In the genomic region with DNA sequence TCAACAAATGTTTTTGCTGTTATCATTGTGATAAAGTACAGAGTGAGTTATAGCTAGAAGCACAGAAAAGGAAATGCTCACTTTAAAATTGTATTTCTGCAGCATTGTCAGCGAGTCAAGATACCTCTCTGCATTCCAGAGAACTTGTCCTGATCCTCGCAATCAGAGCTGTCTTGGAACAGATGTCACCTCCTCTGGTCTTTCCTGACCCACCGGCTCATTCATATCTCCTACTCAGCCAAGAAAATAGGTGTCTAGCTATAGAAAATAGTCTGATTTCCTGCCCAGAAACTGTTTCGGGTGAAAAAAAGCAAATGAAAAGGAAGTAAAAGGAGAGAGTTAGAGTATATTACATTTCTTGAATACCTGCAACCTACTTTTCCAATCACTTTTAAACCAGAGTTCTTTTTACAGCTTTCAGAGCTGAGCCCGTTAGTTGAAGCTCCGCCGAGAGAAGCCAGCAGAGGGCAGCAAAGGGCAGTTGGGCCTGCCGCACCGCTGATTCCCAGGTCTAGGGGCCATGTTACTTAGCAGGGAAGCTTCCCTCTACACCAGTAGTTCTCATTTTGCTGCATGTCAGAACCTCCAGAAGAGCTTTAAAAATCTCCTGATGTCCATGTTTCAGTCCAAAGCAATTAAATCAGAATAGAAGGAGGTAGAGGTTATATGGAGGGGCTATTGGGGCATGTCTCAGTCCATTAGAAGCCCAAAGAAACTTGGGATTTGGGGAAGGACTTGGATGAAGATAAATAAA, we compare ENCODE assay signal across 8 cellular contexts.
A peak's percentile ranks its signal among the peaks of the same experiment; 100 is the strongest.
DNase-seq lines count a peak whose midpoint lies in the region; ATAC-seq and TF ChIP-seq lines count a peak whose summit lies in the region.

No MANE protein-coding gene starts in this region.

- H3K4me2 ChIP-seq in Loucy (ENCODE audit: low read depth, low read length, poor library complexity, severe bottlenecking): no peak overlapping the region

- intact Hi-C loops in naive thymus-derived CD4-positive, alpha-beta T cell (cut with micrococcal nuclease): loop anchor here (2.0 to 10.0 kb wide), 8 partner anchors 352 to 914 kb away; no protein-coding TSS in a partner anchor
- intact Hi-C loops in thyroid gland (cut with DNase I): loop anchor here (10.0 kb wide), 1 partner anchor 686 kb away; no protein-coding TSS in a partner anchor

- H3K36me3 ChIP-seq in Loucy (ENCODE audit: insufficient read depth, low read length) (no peaks in the 10 kb centered on the region), thyroid gland (no peaks in the 10 kb centered on the region)
- H3K36me3 ChIP-seq in naive thymus-derived CD4-positive, alpha-beta T cell (ENCODE audit: control insufficient read depth in 2 of 3, insufficient read depth in 3 of 3, low read length in 3 of 3): no peaks in the 10 kb centered on the region

- H3K4me1 ChIP-seq in Loucy (ENCODE audit: insufficient read depth, low read length, poor library complexity, severe bottlenecking): peaks cover 6% of the 10 kb centered on the region
- H3K4me1 ChIP-seq in naive thymus-derived CD4-positive, alpha-beta T cell (ENCODE audit: control insufficient read depth in 2 of 2, insufficient read depth in 2 of 2, low read length in 2 of 2): no peaks in the 10 kb centered on the region
- no peaks in the 10 kb centered on the region for H3K4me1 ChIP-seq in thyroid gland

- peak; percentile 76 for DNase-seq in activated CD8-positive, alpha-beta memory T cell treated with anti-CD3 and anti-CD28 coated beads for 24 hours
- DNase-seq in activated CD8-positive, alpha-beta memory T cell treated with anti-CD3 and anti-CD28 coated beads, Interleukin-2, amount 50 U/mL, for 4 hours: no peak
- DNase-seq in HEK293T (ENCODE audit: extremely low spot score) (peak; percentile 73), erythroblast (lab: John Stamatoyannopoulos, UW) (peak; percentile 17 to 57), thyroid gland (peak; percentile 62 to 75)
- DNase-seq in naive thymus-derived CD4-positive, alpha-beta T cell: peak in 6 of 9 donors; percentile 2 to 56 (median 8)

- POLR2A ChIA-PET in HEK293T (lab: Yijun Ruan, JAX): no interaction called here
- POLR2A ChIA-PET in naive thymus-derived CD4-positive, alpha-beta T cell (lab: Charles Lee): no interaction called here

- WGBS in thyroid gland, 2 donors: 32 to 34% methylated on average over 9 of the region's 9 CpGs

- CTCF ChIA-PET in HEK293T (lab: Yijun Ruan, JAX): interaction anchor here (0.6 to 1.1 kb wide), 9 partner anchors 8 to 1009 kb away, joined by 3 to 8 read pairs (median 4); no protein-coding TSS in a partner anchor
- CTCF ChIA-PET in naive thymus-derived CD4-positive, alpha-beta T cell (lab: Charles Lee): no interaction called here

- H3K9me3 ChIP-seq in Loucy (ENCODE audit: insufficient read depth, low read depth, low read length) (no peaks in the 10 kb centered on the region), thyroid gland (no peaks in the 10 kb centered on the region)
- no peaks in the 10 kb centered on the region for H3K9me3 ChIP-seq in naive thymus-derived CD4-positive, alpha-beta T cell (ENCODE audit: control insufficient read depth in 2 of 3, low read length in 3 of 3)

- peak; percentile 67 for ATAC-seq in naive thymus-derived CD4-positive, alpha-beta T cell

- H3K4me3 Mint-ChIP-seq in naive thymus-derived CD4-positive, alpha-beta T cell: no peak overlapping the region

- H3K27ac ChIP-seq in VCaP: no peak overlapping the region
- H3K27ac ChIP-seq in naive thymus-derived CD4-positive, alpha-beta T cell (ENCODE audit: low read depth, low read length): no peak overlapping the region
- no peak overlapping the region for H3K27ac ChIP-seq in thyroid gland

- no peaks in the 10 kb centered on the region for H3K36me3 Mint-ChIP-seq in naive thymus-derived CD4-positive, alpha-beta T cell

- no peak overlapping the region for H2AFZ ChIP-seq in Loucy (ENCODE audit: low read length)

- H3K4me3 ChIP-seq in Loucy (ENCODE audit: low read length, poor library complexity, severe bottlenecking): no peak overlapping the region
- H3K4me3 ChIP-seq in naive thymus-derived CD4-positive, alpha-beta T cell (ENCODE audit: low read length): no peak overlapping the region
- H3K4me3 ChIP-seq in thyroid gland (replicated peaks in 1 of 3): no peak overlapping the region

- no peaks in the 10 kb centered on the region for H3K9me2 ChIP-seq in Loucy (replicated peaks; ENCODE audit: low read depth, low read length)

- H4K20me1 ChIP-seq in Loucy (ENCODE audit: insufficient read depth, low read length, poor library complexity, severe bottlenecking): no peaks in the 10 kb centered on the region

- peaks cover 6 to 52% (median 11%) of the 10 kb centered on the region in 5 donors for H3K27me3 Mint-ChIP-seq in naive thymus-derived CD4-positive, alpha-beta T cell

- TF ChIP-seq CTCF in Loucy (conservative IDR thresholded peaks at IDR 0.05; ENCODE audit: low read length) (peak; percentile 93), VCaP (conservative IDR thresholded peaks at IDR 0.05) (peak; percentile 71), thyroid gland (IDR thresholded peaks at IDR 0.05) (peak; percentile 50 to 92 (median 60))

- peaks cover 0 to 9% (median 0%) of the 10 kb centered on the region in 11 donors for H3K9me3 Mint-ChIP-seq in naive thymus-derived CD4-positive, alpha-beta T cell

- H3K9ac ChIP-seq in Loucy (ENCODE audit: low read depth, low read length, poor library complexity, severe bottlenecking): no peak overlapping the region

- TF ChIP-seq POLR2A in erythroblast (IDR thresholded peaks at IDR 0.05; ENCODE audit: low read length) (no peak), thyroid gland (IDR thresholded peaks at IDR 0.05) (no peak)

- no peaks in the 10 kb centered on the region for H3F3A ChIP-seq in Loucy (ENCODE audit: low read depth)

- H3K4me1 Mint-ChIP-seq in naive thymus-derived CD4-positive, alpha-beta T cell: peaks cover 0 to 12% (median 0%) of the 10 kb centered on the region in 7 donors

- H3K27ac Mint-ChIP-seq in naive thymus-derived CD4-positive, alpha-beta T cell: no peak overlapping the region

- H3K79me2 ChIP-seq in Loucy (ENCODE audit: insufficient read depth, low read length): no peaks in the 10 kb centered on the region

- H3K27me3 ChIP-seq in Loucy (ENCODE audit: insufficient read depth, low read length, poor library complexity, severe bottlenecking): peaks cover 38% of the 10 kb centered on the region
- H3K27me3 ChIP-seq in naive thymus-derived CD4-positive, alpha-beta T cell (ENCODE audit: control insufficient read depth in 2 of 2, insufficient read depth in 2 of 2, low read length in 2 of 2): no peaks in the 10 kb centered on the region
- no peaks in the 10 kb centered on the region for H3K27me3 ChIP-seq in thyroid gland

TF ChIP-seq in HEK293T, 16 proteins besides CTCF, POLR2A, EP300 and RAD21:
- TF ChIP-seq FOXA1 (IDR thresholded peaks at IDR 0.05): no peak
- TF ChIP-seq ELF4 (IDR thresholded peaks at IDR 0.05): no peak
- no peak for TF ChIP-seq NFRKB (IDR thresholded peaks at IDR 0.05)
- TF ChIP-seq, protein P1, sequence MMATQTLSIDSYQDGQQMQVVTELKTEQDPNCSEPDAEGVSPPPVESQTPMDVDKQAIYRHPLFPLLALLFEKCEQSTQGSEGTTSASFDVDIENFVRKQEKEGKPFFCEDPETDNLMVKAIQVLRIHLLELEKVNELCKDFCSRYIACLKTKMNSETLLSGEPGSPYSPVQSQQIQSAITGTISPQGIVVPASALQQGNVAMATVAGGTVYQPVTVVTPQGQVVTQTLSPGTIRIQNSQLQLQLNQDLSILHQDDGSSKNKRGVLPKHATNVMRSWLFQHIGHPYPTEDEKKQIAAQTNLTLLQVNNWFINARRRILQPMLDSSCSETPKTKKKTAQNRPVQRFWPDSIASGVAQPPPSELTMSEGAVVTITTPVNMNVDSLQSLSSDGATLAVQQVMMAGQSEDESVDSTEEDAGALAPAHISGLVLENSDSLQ (IDR thresholded peaks at IDR 0.05): no peak
- TF ChIP-seq HDGF (IDR thresholded peaks at IDR 0.05; ENCODE audit: borderline replicate concordance): no peak
- TF ChIP-seq L3MBTL2 (conservative IDR thresholded peaks at IDR 0.05): no peak
- TF ChIP-seq LEF1 (IDR thresholded peaks at IDR 0.05; ENCODE audit: borderline replicate concordance): no peak
- no peak for TF ChIP-seq SP1 (IDR thresholded peaks at IDR 0.05)
- no peak for TF ChIP-seq SUZ12 (IDR thresholded peaks at IDR 0.05)
- TF ChIP-seq ARNT (IDR thresholded peaks at IDR 0.05): no peak
